In genomic region chr3:122258757-122259371, GRCh38 we compare ENCODE assay signal across 8 cellular contexts.
DNase-seq lines count a peak whose midpoint lies in the region; ATAC-seq lines count a peak whose summit lies in the region.

No MANE protein-coding gene starts in this region.

- no peaks in the 10 kb centered on the region for H3K4me1 ChIP-seq in trophoblast cell (ENCODE audit: control insufficient read depth in 1 of 2, insufficient read depth in 2 of 2, low read length in 2 of 2)

- no peaks in the 10 kb centered on the region for H3K36me3 Mint-ChIP-seq in activated T-cell treated with anti-CD3 and anti-CD28 coated beads, Interleukin-2, amount 50 U/mL, for 4 hours (ENCODE audit: insufficient read depth)

- H3K27ac ChIP-seq in trophoblast cell (ENCODE audit: low read depth, low read length) = no peak overlapping the region

- H3K4me3 Mint-ChIP-seq in activated T-cell treated with anti-CD3 and anti-CD28 coated beads, Interleukin-2, amount 50 U/mL, for 4 hours = no peak overlapping the region

- H3K23ac ChIP-seq in trophoblast cell (ENCODE audit: low read length) = no peak overlapping the region

- H3K4ac ChIP-seq in trophoblast cell (ENCODE audit: low read depth, low read length) = no peak overlapping the region

- no peak overlapping the region for H2AK5ac ChIP-seq in trophoblast cell (ENCODE audit: low read length)

- H3K27me3 ChIP-seq in trophoblast cell (ENCODE audit: insufficient read depth, low read length) = no peaks in the 10 kb centered on the region

- no peaks in the 10 kb centered on the region for H3K79me2 ChIP-seq in trophoblast cell (ENCODE audit: control insufficient read depth, insufficient read depth, low read length, poor library complexity)

- no peaks in the 10 kb centered on the region for H3K9me3 ChIP-seq in trophoblast cell (ENCODE audit: insufficient read depth, low read depth, low read length)

- H3K9ac ChIP-seq in trophoblast cell (ENCODE audit: low read length) = no peak overlapping the region

- H3K4me1 Mint-ChIP-seq in activated T-cell treated with anti-CD3 and anti-CD28 coated beads, Interleukin-2, amount 50 U/mL, for 4 hours (ENCODE audit: low read depth) = peaks cover 18% of the 10 kb centered on the region

- WGBS in trophoblast cell (ENCODE audit: extremely low coverage, insufficient coverage, insufficient read length) = no CpG with 5 or more reads among the region's 7 CpGs

- H2AFZ ChIP-seq in trophoblast cell (ENCODE audit: insufficient read depth, low read length, poor library complexity) = no peak overlapping the region

- no peak overlapping the region for H4K91ac ChIP-seq in trophoblast cell (ENCODE audit: low read depth, low read length)

- peak; percentile 81 for ATAC-seq in GM19455 (IDR thresholded peaks at IDR 0.05; ENCODE audit: unreplicated experiment)
- peak; percentile 60 for ATAC-seq in HG03521 (IDR thresholded peaks at IDR 0.05; ENCODE audit: unreplicated experiment)
- ATAC-seq in activated T-cell treated with anti-CD3 and anti-CD28 coated beads, Interleukin-2, amount 50 U/mL, for 4 hours = peak; percentile 60 to 84

- no peaks in the 10 kb centered on the region for H3K36me3 ChIP-seq in trophoblast cell (ENCODE audit: control insufficient read depth in 1 of 2, insufficient read depth in 2 of 2, low read length in 2 of 2)

- H4K8ac ChIP-seq in trophoblast cell (ENCODE audit: low read depth, low read length) = no peak overlapping the region

- peak; percentile 19 for DNase-seq in DMS114 treated with DMSO at 0.1 percent for 48 hours (lab: John Stamatoyannopoulos, UW; ENCODE audit: unreplicated experiment)
- DNase-seq in NOMO-1 treated with dmso at 0.1 percent for 144 hours (lab: John Stamatoyannopoulos, UW; ENCODE audit: unreplicated experiment) = peak; percentile 67
- DNase-seq in activated T-cell treated with anti-CD3 and anti-CD28 coated beads, Interleukin-2, amount 50 U/mL, for 4 hours = peak; percentile 20
- DNase-seq in foreskin melanocyte = peak; percentile 29
- DNase-seq in trophoblast cell = peak; percentile 72 to 81
- no peak for DNase-seq in effector CD8-positive, alpha-beta T cell (lab: John Stamatoyannopoulos, UW)

- no peak overlapping the region for H2BK5ac ChIP-seq in trophoblast cell (ENCODE audit: low read depth, low read length, poor library complexity)

- no peak overlapping the region for H3K4me3 ChIP-seq in trophoblast cell (ENCODE audit: low read depth, low read length)

- no peak overlapping the region for H4K12ac ChIP-seq in trophoblast cell (ENCODE audit: low read depth, low read length)

- no peaks in the 10 kb centered on the region for H3K9me3 Mint-ChIP-seq in activated T-cell treated with anti-CD3 and anti-CD28 coated beads, Interleukin-2, amount 50 U/mL, for 4 hours

- H2BK120ac ChIP-seq in trophoblast cell (ENCODE audit: insufficient read depth, low read length, poor library complexity) = no peak overlapping the region

- H3K4me2 ChIP-seq in trophoblast cell (ENCODE audit: low read length) = no peak overlapping the region

- no peak overlapping the region for H2BK12ac ChIP-seq in trophoblast cell (ENCODE audit: low read length)

- H3K18ac ChIP-seq in trophoblast cell (ENCODE audit: low read length) = no peak overlapping the region

- H3K27me3 Mint-ChIP-seq in activated T-cell treated with anti-CD3 and anti-CD28 coated beads, Interleukin-2, amount 50 U/mL, for 4 hours (ENCODE audit: low read depth) = peaks cover 10% of the 10 kb centered on the region

- no peak overlapping the region for H3K14ac ChIP-seq in trophoblast cell (ENCODE audit: low read length)

- no peaks in the 10 kb centered on the region for H3K79me1 ChIP-seq in trophoblast cell (ENCODE audit: low read length)
